ENCODE assay signal across 8 cellular contexts in genomic region chr14:24212924-24213865, GRCh38. TPM values are rescaled to one million over a fixed set of nuclear protein-coding genes. Genes with fewer than 3 reads are reported as not detected.
A peak's percentile ranks its signal among the peaks of the same experiment; 100 is the strongest.
DNase-seq lines count a peak whose midpoint lies in the region; ATAC-seq and TF ChIP-seq lines count a peak whose summit lies in the region.

A gene with protein sequence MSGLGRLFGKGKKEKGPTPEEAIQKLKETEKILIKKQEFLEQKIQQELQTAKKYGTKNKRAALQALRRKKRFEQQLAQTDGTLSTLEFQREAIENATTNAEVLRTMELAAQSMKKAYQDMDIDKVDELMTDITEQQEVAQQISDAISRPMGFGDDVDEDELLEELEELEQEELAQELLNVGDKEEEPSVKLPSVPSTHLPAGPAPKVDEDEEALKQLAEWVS (minus strand): TSS chr14:24213488. CDS start chr14:24213439, 49 bp downstream.

- no peaks in the 10 kb centered on the region for H3K9me3 ChIP-seq in Panc1 (ENCODE audit: control insufficient read depth, insufficient read depth, low read depth, low read length)
- H3K9me3 ChIP-seq in esophagus (ENCODE audit: control insufficient read depth in 2 of 2, insufficient read depth in 1 of 2, low read depth in 1 of 2, low read length in 1 of 2) = no peaks in the 10 kb centered on the region
- no peaks in the 10 kb centered on the region for H3K9me3 ChIP-seq in mucosa of stomach (ENCODE audit: control insufficient read depth, low read length)

- H3K36me3 Mint-ChIP-seq in activated T-cell treated with anti-CD3 and anti-CD28 coated beads, Interleukin-2, amount 50 U/mL, for 4 hours (ENCODE audit: insufficient read depth) = peaks cover 27% of the 10 kb centered on the region

- H3K36me3 ChIP-seq in Panc1 (ENCODE audit: control insufficient read depth, insufficient read depth, low read length) (peaks cover 5% of the 10 kb centered on the region), esophagus (ENCODE audit: control insufficient read depth in 2 of 2, insufficient read depth in 2 of 2, low read length in 1 of 2) (peaks cover 19 to 20% of the 10 kb centered on the region in 2 donors), mucosa of stomach (ENCODE audit: control insufficient read depth, insufficient read depth, low read length) (peaks cover 9% of the 10 kb centered on the region)

- H3K4me1 ChIP-seq in Panc1 (ENCODE audit: control insufficient read depth, insufficient read depth, low read length) = peaks cover 9% of the 10 kb centered on the region
- no peaks in the 10 kb centered on the region for H3K4me1 ChIP-seq in esophagus (ENCODE audit: control insufficient read depth in 2 of 2, insufficient read depth in 2 of 2, low read length in 1 of 2)
- peaks cover 10% of the 10 kb centered on the region for H3K4me1 ChIP-seq in mucosa of stomach (ENCODE audit: control insufficient read depth, insufficient read depth, low read length)

- intact Hi-C loops in Panc1 (cut with micrococcal nuclease; ENCODE audit: unreplicated experiment) = no loop called here

- no TSS peak for BruUV-seq in Panc1 (replicated peaks; lab: Mats Ljungman, UMichigan)

- no peaks in the 10 kb centered on the region for H3K27me3 Mint-ChIP-seq in activated T-cell treated with anti-CD3 and anti-CD28 coated beads, Interleukin-2, amount 50 U/mL, for 4 hours (ENCODE audit: low read depth)

- peak within 1 kb of the TSS; percentile 72 to 84 for H3K4me3 ChIP-seq in Panc1 (ENCODE audit: low read depth in 2 of 2, low read length in 2 of 2)
- H3K4me3 ChIP-seq in esophagus (ENCODE audit: low read depth in 1 of 2, low read length in 2 of 2) = peak within 1 kb of the TSS; percentile 75 to 82
- peak within 1 kb of the TSS; percentile 67 for H3K4me3 ChIP-seq in mucosa of stomach (ENCODE audit: low read length)

- CTCF ChIA-PET in Panc1 (lab: Charles Lee) = interaction anchor here (1.0 kb wide), 1 partner anchor 29 kb away, joined by 4 read pairs; the partner anchor contains the start of gene TINF2

- peaks cover 55% of the 10 kb centered on the region for H3K4me1 Mint-ChIP-seq in activated T-cell treated with anti-CD3 and anti-CD28 coated beads, Interleukin-2, amount 50 U/mL, for 4 hours (ENCODE audit: low read depth)

- WGBS in esophagus, 2 donors = 0 to 1% methylated on average over 44 to 53 of the region's 53 CpGs

- DNase-seq in DMS53 (lab: John Stamatoyannopoulos, UW) = peak; percentile 96
- DNase-seq in KG1 (lab: John Stamatoyannopoulos, UW) = peak; percentile 97
- peak; percentile 73 for DNase-seq in Panc1 (ENCODE audit: low read depth, low spot score)
- peak; percentile 92 for DNase-seq in activated T-cell treated with anti-CD3 and anti-CD28 coated beads, Interleukin-2, amount 50 U/mL, for 4 hours
- peak; percentile 89 to 90 for DNase-seq in stimulated activated CD8-positive, alpha-beta memory T cell treated with anti-CD3 and anti-CD28 coated beads, Interleukin-7, amount 100 ng/mL, for 1 hour (ENCODE audit: low read depth in 2 of 2)

- peak within 1 kb of the TSS; percentile 87 for H3K9ac ChIP-seq in mucosa of stomach (ENCODE audit: low read length)

- POLR2A ChIA-PET in Panc1 (lab: Charles Lee) = interaction anchor here (0.7 kb wide), 1 partner anchor 157 kb away, joined by 8 read pairs; no protein-coding TSS in a partner anchor

- H3K9me3 Mint-ChIP-seq in activated T-cell treated with anti-CD3 and anti-CD28 coated beads, Interleukin-2, amount 50 U/mL, for 4 hours = no peaks in the 10 kb centered on the region

- H3K27ac ChIP-seq in Panc1 (ENCODE audit: low read length) = peak within 1 kb of the TSS; percentile 96
- H3K27ac ChIP-seq in esophagus (ENCODE audit: low read depth in 2 of 2, low read length in 1 of 2) = peak within 1 kb of the TSS; percentile 99 to 100

- peak; percentile 79 for ATAC-seq in GM21723 (IDR thresholded peaks at IDR 0.05; ENCODE audit: unreplicated experiment)
- ATAC-seq in Panc1 = peak; percentile 96
- peak; percentile 84 to 86 for ATAC-seq in activated T-cell treated with anti-CD3 and anti-CD28 coated beads, Interleukin-2, amount 50 U/mL, for 4 hours

- TF ChIP-seq CTCF in Panc1 (IDR thresholded peaks at IDR 0.05) = no peak

- in situ Hi-C loops in Panc1 (cut with HindIII; ENCODE audit: low pct_unique_long_range_greater_than_20kb, low sequenced_read_pairs) = no loop called here

- H3K27me3 ChIP-seq in Panc1 (ENCODE audit: control insufficient read depth, insufficient read depth, low read length) = no peaks in the 10 kb centered on the region
- no peaks in the 10 kb centered on the region for H3K27me3 ChIP-seq in esophagus (ENCODE audit: control insufficient read depth in 1 of 2, insufficient read depth in 2 of 2, low read length in 2 of 2)
- H3K27me3 ChIP-seq in mucosa of stomach (ENCODE audit: control insufficient read depth, insufficient read depth, low read length) = no peaks in the 10 kb centered on the region

- H3K4me3 Mint-ChIP-seq in activated T-cell treated with anti-CD3 and anti-CD28 coated beads, Interleukin-2, amount 50 U/mL, for 4 hours = peak within 1 kb of the TSS; percentile 90

RNA-seq across cellular contexts. Expression of the gene that starts here (rescaled TPM):
- total RNA-seq in Panc1 (2021; ENCODE audit: unreplicated experiment) = 42.4 TPM
- polyA plus RNA-seq in Panc1 (2012; ENCODE audit: insufficient read length) = 48.6 TPM
- 10 to 100 TPM; 71.7 to 85.5 (median 85.4) TPM for total RNA-seq in activated T-cell treated with anti-CD3 and anti-CD28 coated beads, Interleukin-2, amount 50 U/mL, for 4 hours
- 10 to 100 TPM; 37.0 to 65.7 TPM for polyA plus RNA-seq in esophagus

Comparison
In these comparisons a context has a peak if more than half of its experiments do, and no peak if none do; other contexts are left out.
1. Peak in every context shown above with its lines: DNase-seq, ATAC-seq, H3K4me3 ChIP-seq and H3K27ac ChIP-seq.